ENCODE assay signal across 8 cellular contexts in the genomic region with DNA sequence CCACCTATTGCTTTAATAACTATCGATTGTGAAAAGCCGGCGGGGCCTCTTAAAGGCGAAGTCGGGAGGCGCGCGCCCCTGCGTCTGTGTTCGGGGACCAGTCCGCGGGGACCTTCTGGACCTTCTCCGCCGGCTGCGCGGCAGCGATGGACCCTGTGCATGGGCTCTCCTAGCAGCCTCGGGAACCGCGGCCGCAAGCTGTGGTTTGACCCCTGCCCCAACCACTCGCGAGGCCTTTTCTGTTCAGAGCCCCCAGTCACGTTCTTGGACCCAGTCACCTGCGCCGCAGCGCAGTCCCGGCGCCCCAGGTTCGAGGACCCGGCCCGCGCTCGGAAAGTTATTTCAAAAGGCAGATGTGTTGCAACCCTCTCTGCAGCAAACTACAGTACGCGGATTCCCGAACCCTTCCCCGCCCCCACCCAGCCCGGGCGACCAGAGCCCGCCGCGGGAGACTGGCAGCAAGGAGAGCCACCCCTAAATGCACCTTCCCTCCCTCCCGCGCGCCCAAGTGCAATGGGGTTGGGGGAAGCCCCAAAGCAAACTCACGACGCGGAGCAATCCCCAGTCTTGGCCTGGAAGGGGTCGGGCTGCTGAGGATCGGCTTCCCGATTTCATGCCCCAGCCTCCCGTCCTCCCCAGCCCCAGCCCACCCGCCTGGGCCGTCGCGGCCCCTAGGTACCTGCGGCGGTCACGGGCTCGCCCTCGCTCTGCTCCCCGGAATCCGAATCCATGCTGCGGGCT. TPM values are rescaled to one million over a fixed set of nuclear protein-coding genes. Genes with fewer than 3 reads are reported as not detected.
A peak's percentile ranks its signal among the peaks of the same experiment; 100 is the strongest.
DNase-seq lines count a peak whose midpoint lies in the region; ATAC-seq and TF ChIP-seq lines count a peak whose summit lies in the region.

No MANE protein-coding gene starts in this region.

- intact Hi-C loops in colonic mucosa (cut with DNase I), result no loop called here
- intact Hi-C loops in transverse colon (cut with DNase I; ENCODE audit: low total_unique reads), result no loop called here

- CTCF ChIA-PET in BJ (lab: Yijun Ruan, JAX), result no interaction called here

- POLR2A ChIA-PET in BJ (lab: Charles Lee), result no interaction called here

- H3K27me3 ChIP-seq in BJ (ENCODE audit: control insufficient read depth, insufficient read depth, low read length) (peaks cover 42% of the 10 kb centered on the region), colonic mucosa (peaks cover 13% of the 10 kb centered on the region), lung (ENCODE audit: control insufficient read depth, insufficient read depth) (no peaks in the 10 kb centered on the region), transverse colon (peaks cover 29% of the 10 kb centered on the region)

- H3K4me1 ChIP-seq in colonic mucosa, result no peaks in the 10 kb centered on the region
- peaks cover 0 to 7% of the 10 kb centered on the region in 2 donors for H3K4me1 ChIP-seq in lung (ENCODE audit: control insufficient read depth in 2 of 2, insufficient read depth in 2 of 2, low read length in 2 of 2)
- H3K4me1 ChIP-seq in transverse colon, result peaks cover 6 to 38% (median 13%) of the 10 kb centered on the region in 4 donors

- no peak for TF ChIP-seq POLR2A in transverse colon (IDR thresholded peaks at IDR 0.05)

- peak overlapping the region; percentile 44 for H3K27ac ChIP-seq in colonic mucosa
- H3K27ac ChIP-seq in lung (ENCODE audit: low read depth in 1 of 2, low read length in 1 of 2), result peak overlapping the region in 1 of 2 donors; percentile 6
- H3K27ac ChIP-seq in transverse colon, result peak overlapping the region; percentile 69 to 78 (median 73)

- WGBS in lung, 2 donors, result 0 to 1% methylated on average over 62 to 65 of the region's 65 CpGs
- WGBS in transverse colon (ENCODE audit: low coverage in 1 of 2), 2 donors, result 1% methylated on average over 57 of the region's 65 CpGs; no CpG with 5 or more reads in 1 of the 2 donors

- TF ChIP-seq EP300 in transverse colon (IDR thresholded peaks at IDR 0.05; ENCODE audit: low read depth), result no peak

- no peak for TF ChIP-seq CTCF in BJ (IDR thresholded peaks at IDR 0.05; ENCODE audit: insufficient read depth, low read depth, low read length)
- TF ChIP-seq CTCF in colonic mucosa (IDR thresholded peaks at IDR 0.05), result no peak
- TF ChIP-seq CTCF in lung (IDR thresholded peaks at IDR 0.05; ENCODE audit: control extremely low read depth, extremely low read depth), result no peak
- TF ChIP-seq CTCF in transverse colon (IDR thresholded peaks at IDR 0.05), result no peak

- in situ Hi-C loops in transverse colon (cut with MboI; ENCODE audit: low pct_ligation_motif_present in 1 of 4, low pct_unique_long_range_greater_than_20kb in 1 of 4, low sequenced_read_pairs in 3 of 4), result no loop called here

- DNase-seq in BJ (ENCODE audit: low read depth), result no peak
- peak; percentile 70 for DNase-seq in HuH-7.5 (ENCODE audit: low spot score)
- peak; percentile 52 for DNase-seq in colonic mucosa
- peak; percentile 41 for DNase-seq in lung (ENCODE audit: low spot score)
- peak; percentile 29 for DNase-seq in transverse colon
- DNase-seq in NCI-H1092 (lab: John Stamatoyannopoulos, UW), result no peak
- DNase-seq in NCI-H345 (lab: John Stamatoyannopoulos, UW), result no peak

- H3K9me3 ChIP-seq in colonic mucosa (no peaks in the 10 kb centered on the region), lung (ENCODE audit: control insufficient read depth in 2 of 2, insufficient read depth in 1 of 2, low read length in 1 of 2) (no peaks in the 10 kb centered on the region), transverse colon (no peaks in the 10 kb centered on the region)

- peak overlapping the region; percentile 16 to 54 for H3K9ac ChIP-seq in colonic mucosa (ENCODE audit: low read depth in 2 of 2, low read length in 2 of 2)

- H3K4me3 ChIP-seq in BJ (ENCODE audit: low read depth, low read length) (peak overlapping the region; percentile 44), colonic mucosa (peak overlapping the region; percentile 45), lung (peak overlapping the region; percentile 40), transverse colon (peak overlapping the region; percentile 56 to 65 (median 62))

- no peaks in the 10 kb centered on the region for H3K36me3 ChIP-seq in BJ (ENCODE audit: control insufficient read depth, insufficient read depth, low read length)
- no peaks in the 10 kb centered on the region for H3K36me3 ChIP-seq in colonic mucosa
- no peaks in the 10 kb centered on the region for H3K36me3 ChIP-seq in lung (ENCODE audit: control insufficient read depth in 2 of 2, insufficient read depth in 2 of 2, low read length in 2 of 2)
- no peaks in the 10 kb centered on the region for H3K36me3 ChIP-seq in transverse colon

- ATAC-seq in lung (ENCODE audit: insufficient read depth, low FRiP score) (peak; percentile 39), GM21717 (IDR thresholded peaks at IDR 0.05; ENCODE audit: unreplicated experiment) (no peak)

RNA-seq across cellular contexts. Expression of a gene that starts 0.7 kb away (rescaled TPM):
- 0.04 and 0.07 TPM in 2 replicates for polyA plus RNA-seq in BJ (2011; rRNA removed)
- 0.09 and 0.10 TPM in 2 replicates for polyA minus RNA-seq in BJ (2011; rRNA and poly(A)+ RNA removed)
- total RNA-seq in colonic mucosa, result 1 to 10 TPM; 5.3 to 7.3 TPM
- total RNA-seq in lung, result 10 to 100 TPM in 1 of 2 donors, 1 to 10 TPM in 1; 4.4 to 15.4 TPM
- polyA plus RNA-seq in lung, result 10 to 100 TPM in 1 of 2 donors, 1 to 10 TPM in 1; 3.7 to 20.5 TPM
- total RNA-seq in transverse colon, result 10 to 100 TPM in 1 of 4 donors, 1 to 10 TPM in 3; 6.8 to 35.5 (median 8.6) TPM

Comparison
In these comparisons a context has a peak if more than half of its experiments do, and no peak if none do; other contexts are left out.
1. DNase-seq: peak in HuH-7.5 (single experiment), colonic mucosa (single experiment), lung (single experiment) and transverse colon (single experiment); none in BJ (single experiment), NCI-H1092 (single experiment) and NCI-H345 (single experiment).
2. Peak in every context shown above with its lines, with median percentiles within 50 percentile points of each other: H3K4me3 ChIP-seq.